In the genomic region with DNA sequence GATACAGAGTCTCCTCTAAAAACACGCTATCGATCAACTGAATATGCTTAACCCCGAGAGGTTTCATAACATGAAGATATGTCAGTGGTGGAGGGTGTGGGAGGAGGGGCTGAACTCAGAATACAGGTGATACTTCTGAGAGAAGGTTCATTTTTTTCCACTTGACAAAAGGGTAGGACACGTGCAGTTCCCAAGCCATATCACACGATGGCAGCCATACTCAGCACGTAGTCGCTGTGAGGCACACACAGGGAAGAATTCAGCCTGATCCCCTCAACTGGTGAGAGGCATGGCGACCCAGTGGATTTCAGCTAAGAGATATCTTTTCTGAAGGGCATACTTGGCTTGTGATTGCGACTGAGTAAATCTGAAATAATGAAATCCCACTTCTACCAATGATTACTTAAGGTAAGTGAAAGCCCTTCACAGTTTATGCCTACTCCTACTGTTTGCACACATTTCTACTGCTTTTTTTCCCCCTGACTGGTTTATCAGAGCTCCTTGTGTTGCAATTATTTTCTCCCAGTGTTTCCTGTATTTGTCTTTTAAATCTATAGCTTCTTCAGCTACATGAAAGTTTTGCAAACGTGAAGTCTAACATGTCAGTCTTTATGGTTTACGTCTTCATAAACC, we compare ENCODE assay signal across 8 cellular contexts.
A peak's percentile ranks its signal among the peaks of the same experiment; 100 is the strongest.
DNase-seq lines count a peak whose midpoint lies in the region; ATAC-seq and TF ChIP-seq lines count a peak whose summit lies in the region.

No MANE protein-coding gene starts in this region.

- DNase-seq in AG08395 (ENCODE audit: low spot score) (peak; percentile 17), GM13976 (ENCODE audit: low spot score) (peak; percentile 22), RPMI8226 (peak; percentile 33), fibroblast of the conjunctiva (ENCODE audit: low read depth) (peak; percentile 14), pons (ENCODE audit: low spot score) (peak; percentile 26), mesenteric fat pad (ENCODE audit: low spot score) (no peak)

- TF ChIP-seq EP300 in Ishikawa (IDR thresholded peaks at IDR 0.05; ENCODE audit: borderline replicate concordance) = no peak

- ATAC-seq in HG03469 (IDR thresholded peaks at IDR 0.05; ENCODE audit: unreplicated experiment) = no peak

- TF ChIP-seq RAD21 in Ishikawa (IDR thresholded peaks at IDR 0.05; ENCODE audit: low read depth) = peak; percentile 36

- TF ChIP-seq CTCF in GM13976 (IDR thresholded peaks at IDR 0.05; ENCODE audit: borderline replicate concordance, control extremely low read depth, extremely low read depth, insufficient read depth, missing control alignments) = peak; percentile 20

- in situ Hi-C loops in GM13976 (cut with MboI; ENCODE audit: low sequenced_read_pairs, unreplicated experiment) = no loop called here

TF ChIP-seq in Ishikawa, 13 proteins besides CTCF, POLR2A, EP300 and RAD21:
- no peak for TF ChIP-seq TAF1 (IDR thresholded peaks at IDR 0.05; ENCODE audit: low read depth)
- TF ChIP-seq TCF12 (IDR thresholded peaks at IDR 0.05; ENCODE audit: low read depth) = no peak
- TF ChIP-seq EGR1 (IDR thresholded peaks at IDR 0.05) = no peak
- TF ChIP-seq NFIC (IDR thresholded peaks at IDR 0.05) = no peak
- TF ChIP-seq, protein P1, sequence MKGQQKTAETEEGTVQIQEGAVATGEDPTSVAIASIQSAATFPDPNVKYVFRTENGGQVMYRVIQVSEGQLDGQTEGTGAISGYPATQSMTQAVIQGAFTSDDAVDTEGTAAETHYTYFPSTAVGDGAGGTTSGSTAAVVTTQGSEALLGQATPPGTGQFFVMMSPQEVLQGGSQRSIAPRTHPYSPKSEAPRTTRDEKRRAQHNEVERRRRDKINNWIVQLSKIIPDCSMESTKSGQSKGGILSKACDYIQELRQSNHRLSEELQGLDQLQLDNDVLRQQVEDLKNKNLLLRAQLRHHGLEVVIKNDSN (IDR thresholded peaks at IDR 0.05) = no peak
- no peak for TF ChIP-seq TEAD4 (IDR thresholded peaks at IDR 0.05)
- TF ChIP-seq, protein P2, sequence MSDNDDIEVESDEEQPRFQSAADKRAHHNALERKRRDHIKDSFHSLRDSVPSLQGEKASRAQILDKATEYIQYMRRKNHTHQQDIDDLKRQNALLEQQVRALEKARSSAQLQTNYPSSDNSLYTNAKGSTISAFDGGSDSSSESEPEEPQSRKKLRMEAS (IDR thresholded peaks at IDR 0.05) = no peak
- TF ChIP-seq YY1 (IDR thresholded peaks at IDR 0.05; ENCODE audit: low read depth) = no peak
- no peak for TF ChIP-seq CREB1 (IDR thresholded peaks at IDR 0.05; ENCODE audit: low read depth)
- TF ChIP-seq ZBTB7A (IDR thresholded peaks at IDR 0.05; ENCODE audit: low read depth) = no peak
- TF ChIP-seq, protein P3, sequence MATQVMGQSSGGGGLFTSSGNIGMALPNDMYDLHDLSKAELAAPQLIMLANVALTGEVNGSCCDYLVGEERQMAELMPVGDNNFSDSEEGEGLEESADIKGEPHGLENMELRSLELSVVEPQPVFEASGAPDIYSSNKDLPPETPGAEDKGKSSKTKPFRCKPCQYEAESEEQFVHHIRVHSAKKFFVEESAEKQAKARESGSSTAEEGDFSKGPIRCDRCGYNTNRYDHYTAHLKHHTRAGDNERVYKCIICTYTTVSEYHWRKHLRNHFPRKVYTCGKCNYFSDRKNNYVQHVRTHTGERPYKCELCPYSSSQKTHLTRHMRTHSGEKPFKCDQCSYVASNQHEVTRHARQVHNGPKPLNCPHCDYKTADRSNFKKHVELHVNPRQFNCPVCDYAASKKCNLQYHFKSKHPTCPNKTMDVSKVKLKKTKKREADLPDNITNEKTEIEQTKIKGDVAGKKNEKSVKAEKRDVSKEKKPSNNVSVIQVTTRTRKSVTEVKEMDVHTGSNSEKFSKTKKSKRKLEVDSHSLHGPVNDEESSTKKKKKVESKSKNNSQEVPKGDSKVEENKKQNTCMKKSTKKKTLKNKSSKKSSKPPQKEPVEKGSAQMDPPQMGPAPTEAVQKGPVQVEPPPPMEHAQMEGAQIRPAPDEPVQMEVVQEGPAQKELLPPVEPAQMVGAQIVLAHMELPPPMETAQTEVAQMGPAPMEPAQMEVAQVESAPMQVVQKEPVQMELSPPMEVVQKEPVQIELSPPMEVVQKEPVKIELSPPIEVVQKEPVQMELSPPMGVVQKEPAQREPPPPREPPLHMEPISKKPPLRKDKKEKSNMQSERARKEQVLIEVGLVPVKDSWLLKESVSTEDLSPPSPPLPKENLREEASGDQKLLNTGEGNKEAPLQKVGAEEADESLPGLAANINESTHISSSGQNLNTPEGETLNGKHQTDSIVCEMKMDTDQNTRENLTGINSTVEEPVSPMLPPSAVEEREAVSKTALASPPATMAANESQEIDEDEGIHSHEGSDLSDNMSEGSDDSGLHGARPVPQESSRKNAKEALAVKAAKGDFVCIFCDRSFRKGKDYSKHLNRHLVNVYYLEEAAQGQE (IDR thresholded peaks at IDR 0.05; ENCODE audit: low read depth) = no peak
- no peak for TF ChIP-seq FOXM1 (IDR thresholded peaks at IDR 0.05; ENCODE audit: borderline replicate concordance, low read depth)
- no peak for TF ChIP-seq CEBPB (IDR thresholded peaks at IDR 0.05)
